ENCODE assay signal across 8 cellular contexts in the genomic region with DNA sequence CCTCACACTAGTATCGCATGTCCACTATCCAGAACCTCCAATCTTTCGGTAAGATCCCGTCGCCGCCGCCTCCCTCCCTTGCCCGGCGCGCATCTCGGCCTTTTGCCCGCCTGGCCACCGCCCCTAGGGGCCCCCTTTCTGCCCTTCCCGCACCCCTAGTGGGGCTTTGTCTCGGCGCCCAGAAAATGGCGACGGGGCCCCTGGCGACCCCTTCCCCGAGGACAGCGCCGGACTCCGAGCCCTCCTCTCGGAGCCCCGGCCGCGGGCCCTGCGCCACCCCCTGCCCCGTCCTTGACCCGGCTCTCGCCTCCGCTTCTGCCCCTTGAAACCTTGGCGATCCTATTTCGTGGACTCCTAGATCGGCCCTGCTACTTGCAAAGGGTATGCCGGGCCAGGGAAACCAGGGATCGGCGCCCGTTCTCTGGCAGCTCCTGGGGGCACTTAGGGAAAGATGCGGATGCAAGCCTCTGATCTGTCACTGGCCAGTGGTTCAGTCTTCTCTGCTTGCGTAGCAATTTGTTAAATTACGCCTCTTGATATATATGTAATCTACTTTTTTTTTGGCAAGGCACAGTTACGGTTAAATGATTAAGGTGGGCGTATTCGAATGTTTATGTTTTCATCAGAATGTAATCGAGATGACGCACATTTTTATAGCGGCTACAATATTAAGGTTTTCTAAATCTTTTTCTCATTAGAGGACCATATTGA. TPM values are rescaled to one million over a fixed set of nuclear protein-coding genes. Genes with fewer than 3 reads are reported as not detected.
A peak's percentile ranks its signal among the peaks of the same experiment; 100 is the strongest.
DNase-seq lines count a peak whose midpoint lies in the region; ATAC-seq and TF ChIP-seq lines count a peak whose summit lies in the region.

No MANE protein-coding gene starts in this region.

- peak overlapping the region; percentile 98 for H3K27ac Mint-ChIP-seq in activated CD4-positive, alpha-beta T cell treated with anti-CD3 and anti-CD28 coated beads, Interleukin-2, amount 10 ng/mL, durations not matched to agents 7 days and 5 days

- H3K36me3 Mint-ChIP-seq in activated CD4-positive, alpha-beta T cell treated with anti-CD3 and anti-CD28 coated beads, Interleukin-2, amount 10 ng/mL, durations not matched to agents 7 days and 5 days (ENCODE audit: low read depth): peaks cover 31% of the 10 kb centered on the region

- H3K4me1 Mint-ChIP-seq in activated CD4-positive, alpha-beta T cell treated with anti-CD3 and anti-CD28 coated beads, Interleukin-2, amount 10 ng/mL, durations not matched to agents 7 days and 5 days: peaks cover 25% of the 10 kb centered on the region

- H3K9me3 ChIP-seq in HUES48 (ENCODE audit: control insufficient read depth, insufficient read depth, low read length) (no peaks in the 10 kb centered on the region), mononuclear cell (ENCODE audit: low read depth, low read length) (no peaks in the 10 kb centered on the region), thoracic aorta (no peaks in the 10 kb centered on the region)

- CTCF ChIA-PET in activated CD4-positive, alpha-beta T cell treated with anti-CD3 and anti-CD28 coated beads, Interleukin-2, amount 10 ng/mL, durations not matched to agents 7 days and 5 days (lab: Charles Lee): interaction anchor here (1.0 to 2.5 kb wide), 4 partner anchors 10 to 107 kb away, joined by 3 to 14 read pairs (median 8); no protein-coding TSS in a partner anchor

- H3K4me1 ChIP-seq in HUES48 (ENCODE audit: control insufficient read depth, insufficient read depth, low read length) (peaks cover 12% of the 10 kb centered on the region; the same call in 1 of the 2 replicates), mononuclear cell (ENCODE audit: insufficient read depth, low read length) (peaks cover 34% of the 10 kb centered on the region), thoracic aorta (ENCODE audit: control insufficient read depth in 1 of 2, low read depth in 2 of 2) (peaks cover 16 to 32% of the 10 kb centered on the region in 2 donors)

- no peak for TF ChIP-seq CTCF in thoracic aorta (IDR thresholded peaks at IDR 0.05)

- ATAC-seq in GM21515 (IDR thresholded peaks at IDR 0.05; ENCODE audit: unreplicated experiment): peak; percentile 35
- ATAC-seq in thoracic aorta (ENCODE audit: insufficient number of reproducible peaks, low FRiP score, low read depth): peak; percentile 27

- no peaks in the 10 kb centered on the region for H3K9me3 Mint-ChIP-seq in activated CD4-positive, alpha-beta T cell treated with anti-CD3 and anti-CD28 coated beads, Interleukin-2, amount 10 ng/mL, durations not matched to agents 7 days and 5 days

- H3K36me3 ChIP-seq in HUES48 (ENCODE audit: control insufficient read depth, insufficient read depth, low read length): peaks cover 36% of the 10 kb centered on the region
- peaks cover 10% of the 10 kb centered on the region for H3K36me3 ChIP-seq in thoracic aorta

- DNase-seq in G401 (ENCODE audit: low spot score): peak; percentile 68
- DNase-seq in activated CD4-positive, alpha-beta T cell treated with anti-CD3 and anti-CD28 coated beads, Interleukin-2, amount 10 ng/mL, durations not matched to agents 7 days and 5 days: peak; percentile 29
- DNase-seq in epithelial cell of prostate (ENCODE audit: low read depth, low spot score): no peak
- DNase-seq in thoracic aorta (ENCODE audit: low spot score): no peak
- DNase-seq in SKM-1 treated with dmso at 0.1 percent for 144 hours (lab: John Stamatoyannopoulos, UW; ENCODE audit: unreplicated experiment): no peak

- peak overlapping the region; percentile 96 for H3K4me3 Mint-ChIP-seq in activated CD4-positive, alpha-beta T cell treated with anti-CD3 and anti-CD28 coated beads, Interleukin-2, amount 10 ng/mL, durations not matched to agents 7 days and 5 days

- POLR2A ChIA-PET in activated CD4-positive, alpha-beta T cell treated with anti-CD3 and anti-CD28 coated beads, Interleukin-2, amount 10 ng/mL, durations not matched to agents 7 days and 5 days (lab: Charles Lee): no interaction called here

- peak overlapping the region; percentile 90 for H3K27ac ChIP-seq in HUES48 (ENCODE audit: low read depth, low read length)
- peak overlapping the region; percentile 75 for H3K27ac ChIP-seq in epithelial cell of prostate
- H3K27ac ChIP-seq in thoracic aorta: peak overlapping the region; percentile 98 to 100

- no peaks in the 10 kb centered on the region for H3K27me3 ChIP-seq in HUES48 (ENCODE audit: control insufficient read depth, insufficient read depth, low read length)
- H3K27me3 ChIP-seq in mononuclear cell (ENCODE audit: insufficient read depth, low read length): no peaks in the 10 kb centered on the region
- no peaks in the 10 kb centered on the region for H3K27me3 ChIP-seq in thoracic aorta (replicated peaks; ENCODE audit: insufficient read depth)

- H3K4me3 ChIP-seq in HUES48 (ENCODE audit: low read depth, low read length) (peak overlapping the region; percentile 85), mononuclear cell (ENCODE audit: low read length) (peak overlapping the region; percentile 92), thoracic aorta (peak overlapping the region; percentile 98)

- in situ Hi-C loops in G401 (cut with HindIII; ENCODE audit: low sequenced_read_pairs): no loop called here

- peak overlapping the region; percentile 95 for H3K9ac ChIP-seq in HUES48 (ENCODE audit: low read depth, low read length)

- H3K27me3 Mint-ChIP-seq in activated CD4-positive, alpha-beta T cell treated with anti-CD3 and anti-CD28 coated beads, Interleukin-2, amount 10 ng/mL, durations not matched to agents 7 days and 5 days: no peaks in the 10 kb centered on the region

RNA-seq across cellular contexts. Expression of gene EIF1B, which starts 0.6 kb away (rescaled TPM):
- total RNA-seq in G401 (2014; rRNA removed; shearing (Covaris generic)): 24.4 and 34.2 TPM in 2 replicates
- 10 to 100 TPM; 35.0 to 37.5 TPM for total RNA-seq in activated CD4-positive, alpha-beta T cell treated with anti-CD3 and anti-CD28 coated beads, Interleukin-2, amount 10 ng/mL, durations not matched to agents 7 days and 5 days
- 60.4 TPM for total RNA-seq in mononuclear cell
- total RNA-seq in thoracic aorta: 10 to 100 TPM; 15.0 to 38.2 TPM

Comparison
In these comparisons a context has a peak if more than half of its experiments do, and no peak if none do; other contexts are left out.
1. DNase-seq: peak in G401 (single experiment) and activated CD4-positive, alpha-beta T cell treated with anti-CD3 and anti-CD28 coated beads, Interleukin-2, amount 10 ng/mL, durations not matched to agents 7 days and 5 days (single experiment); none in epithelial cell of prostate (single experiment), thoracic aorta (single experiment) and SKM-1 treated with dmso at 0.1 percent for 144 hours (single experiment).
2. Peak in every context shown above with its lines, with median percentiles within 50 percentile points of each other: H3K27ac ChIP-seq and H3K4me3 ChIP-seq.